8 cellular contexts compared by ENCODE assay signal in the genomic region with DNA sequence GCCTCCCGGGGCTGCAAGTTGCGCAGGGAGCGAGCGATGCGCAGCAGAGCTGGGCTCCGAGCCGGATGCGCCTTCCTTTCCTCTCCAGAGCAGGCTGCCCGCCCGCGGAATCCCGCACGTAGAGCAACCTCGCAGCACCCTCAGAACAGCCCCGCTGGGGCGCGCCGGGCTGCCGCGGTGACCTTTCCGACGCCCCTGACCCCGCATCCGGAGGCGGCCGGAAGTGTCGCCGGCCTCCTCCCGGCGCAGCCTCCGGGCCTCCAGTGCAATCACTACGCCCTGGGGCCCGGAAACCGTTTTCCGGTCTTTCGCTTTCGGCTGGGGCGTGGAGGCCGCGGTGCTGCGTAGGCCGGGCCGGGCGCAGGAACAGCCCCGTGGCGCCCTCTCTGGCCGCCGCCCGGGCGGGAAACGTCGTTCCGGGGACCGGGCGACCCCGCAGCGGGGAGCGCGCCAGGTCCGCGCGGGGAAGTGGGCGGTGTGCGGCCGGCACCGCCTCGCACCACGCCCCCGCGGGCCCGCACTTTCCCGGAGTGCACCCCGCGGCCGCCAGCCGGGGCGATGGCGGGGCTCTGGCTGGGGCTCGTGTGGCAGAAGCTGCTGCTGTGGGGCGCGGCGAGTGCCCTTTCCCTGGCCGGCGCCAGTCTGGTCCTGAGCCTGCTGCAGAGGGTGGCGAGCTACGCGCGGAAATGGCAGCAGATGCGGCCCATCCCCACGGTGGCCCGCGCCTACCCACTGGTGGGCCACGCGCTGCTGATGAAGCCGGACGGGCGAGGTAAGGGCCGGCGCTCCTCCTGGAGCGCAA. TPM values are rescaled to one million over a fixed set of nuclear protein-coding genes. Genes with fewer than 3 reads are reported as not detected.
DNase-seq lines count a peak whose midpoint lies in the region; ATAC-seq and TF ChIP-seq lines count a peak whose summit lies in the region.

TSS of gene CYP4V2 (plus strand) at position 302 of the 802 bp plus-strand sequence. CDS start at position 559, 257 bp downstream.

- peaks cover 16% of the 10 kb centered on the region for H3K36me3 Mint-ChIP-seq in activated CD8-positive, alpha-beta T cell treated with anti-CD3 and anti-CD28 coated beads for 36 hours (ENCODE audit: low read depth)

- ATAC-seq in GM18520 (IDR thresholded peaks at IDR 0.05; ENCODE audit: unreplicated experiment) (peak; percentile 89), HG03045 (IDR thresholded peaks at IDR 0.05; ENCODE audit: unreplicated experiment) (peak; percentile 86)
- ATAC-seq in activated CD8-positive, alpha-beta T cell treated with anti-CD3 and anti-CD28 coated beads for 36 hours = peak; percentile 86

- H3K27me3 Mint-ChIP-seq in activated CD8-positive, alpha-beta T cell treated with anti-CD3 and anti-CD28 coated beads for 36 hours = no peaks in the 10 kb centered on the region

- peak within 1 kb of the TSS; percentile 97 for H3K4me3 Mint-ChIP-seq in activated CD8-positive, alpha-beta T cell treated with anti-CD3 and anti-CD28 coated beads for 36 hours

- DNase-seq in AG09309 (ENCODE audit: low read depth) (peak; percentile 38), NCI-H460 (ENCODE audit: extremely low read depth, low read depth) (peak; percentile 63), medulla oblongata (ENCODE audit: extremely low spot score) (peak; percentile 83)
- DNase-seq in activated CD8-positive, alpha-beta T cell treated with anti-CD3 and anti-CD28 coated beads for 36 hours = peak; percentile 91
- DNase-seq in effector CD4-positive, alpha-beta T cell = peak; percentile 71
- DNase-seq in stimulated activated CD8-positive, alpha-beta memory T cell treated with anti-CD3 and anti-CD28 coated beads, Interleukin-12 subunit alpha, Interleukin-12 subunit beta, amount 100 ng/mL, for 24 hours (ENCODE audit: extremely low read depth) = peak; percentile 69

- CTCF ChIA-PET in activated CD8-positive, alpha-beta T cell treated with anti-CD3 and anti-CD28 coated beads for 36 hours (lab: Charles Lee) = interaction anchor here (1.4 to 2.7 kb wide), 2 partner anchors 10 to 32 kb away, joined by 4 to 13 read pairs; no protein-coding TSS in a partner anchor

- no peaks in the 10 kb centered on the region for H3K9me3 Mint-ChIP-seq in activated CD8-positive, alpha-beta T cell treated with anti-CD3 and anti-CD28 coated beads for 36 hours

- POLR2A ChIA-PET in activated CD8-positive, alpha-beta T cell treated with anti-CD3 and anti-CD28 coated beads for 36 hours (lab: Charles Lee) = interaction anchor here (0.6 to 1.5 kb wide), 4 partner anchors 11 to 1930 kb away, joined by 3 to 4 read pairs (median 3); no protein-coding TSS in a partner anchor

- peak within 1 kb of the TSS; percentile 94 for H3K4me3 ChIP-seq in AG09309 (ENCODE audit: control insufficient read depth, low read depth, low read length)

- TF ChIP-seq CTCF in AG09309 (IDR thresholded peaks at IDR 0.05; ENCODE audit: control insufficient read depth, insufficient read depth, low read depth, low read length, missing control alignments) = no peak
- TF ChIP-seq CTCF in activated CD8-positive, alpha-beta T cell treated with anti-CD3 and anti-CD28 coated beads for 36 hours (IDR thresholded peaks at IDR 0.05) = peak; percentile 50

- intact Hi-C loops in activated CD8-positive, alpha-beta T cell treated with anti-CD3 and anti-CD28 coated beads for 36 hours (cut with micrococcal nuclease) = no loop called here

- H3K27ac Mint-ChIP-seq in activated CD8-positive, alpha-beta T cell treated with anti-CD3 and anti-CD28 coated beads for 36 hours = peak within 1 kb of the TSS; percentile 96

- peaks cover 32% of the 10 kb centered on the region for H3K4me1 Mint-ChIP-seq in activated CD8-positive, alpha-beta T cell treated with anti-CD3 and anti-CD28 coated beads for 36 hours (ENCODE audit: low read depth)

RNA-seq across cellular contexts. Expression of gene CYP4V2, which starts in this region (rescaled TPM):
- 32.4 and 36.5 TPM in 2 replicates for total RNA-seq in NCI-H460 (2014; rRNA removed; shearing (Covaris generic))
- polyA plus RNA-seq in NCI-H460 (2014; cell fraction: nucleus; rRNA removed) = 7.0 and 8.8 TPM in 2 replicates
- 1 to 10 TPM; 4.8 to 5.1 TPM for total RNA-seq in activated CD8-positive, alpha-beta T cell treated with anti-CD3 and anti-CD28 coated beads for 36 hours

Comparison
In these comparisons a context has a peak if more than half of its experiments do, and no peak if none do; other contexts are left out.
1. Peak in every context shown above with its lines: DNase-seq, ATAC-seq and H3K4me3 ChIP-seq.
2. DNase-seq: peak in every context shown above with its lines; median percentile 91 in activated CD8-positive, alpha-beta T cell treated with anti-CD3 and anti-CD28 coated beads for 36 hours; 83 in medulla oblongata; 71 in effector CD4-positive, alpha-beta T cell; 69 in stimulated activated CD8-positive, alpha-beta memory T cell treated with anti-CD3 and anti-CD28 coated beads, Interleukin-12 subunit alpha, Interleukin-12 subunit beta, amount 100 ng/mL, for 24 hours; 63 in NCI-H460; 38 in AG09309.